25 cellular contexts compared by ENCODE assay signal in genomic region chr2:113113794-113114193, GRCh38. TPM values are rescaled to one million over a fixed set of nuclear protein-coding genes. Genes with fewer than 3 reads are reported as not detected.
"Had no signal": no experiment of that assay in that cellular context is flagged by ENCODE, and none has a peak within 500 bp of the region (broad histone marks: within the 10 kb centered on the region; RNA-seq: fewer than 3 reads in every experiment).

No MANE protein-coding gene starts in this region.

- H3K4me1 ChIP-seq: parathyroid adenoma, sigmoid colon had no signal

- DNase-seq: cortex of kidney; dorsolateral prefrontal cortex; effector CD8-positive, alpha-beta T cell; heart right ventricle; hypothalamus; kidney glomerular epithelial cell; mesendoderm; naive B cell; sigmoid colon; stimulated activated CD4-positive, alpha-beta T cell treated with anti-CD3 and anti-CD28 coated beads, Interleukin-12 subunit alpha, Interleukin-12 subunit beta, amount 100 ng/mL, for 4 hours; stimulated activated naive CD4-positive, alpha-beta T cell; stomach; substantia nigra; trophoblast cell had no signal

- H3K9ac ChIP-seq: parathyroid adenoma had no signal

- H2AFZ ChIP-seq: parathyroid adenoma had no signal

- H3K79me2 ChIP-seq: parathyroid adenoma had no signal

- H3K36me3 ChIP-seq: heart right ventricle, sigmoid colon, stomach had no signal

- ATAC-seq: heart right ventricle had no signal

- H3K4me3 ChIP-seq: dorsolateral prefrontal cortex, heart right ventricle, sigmoid colon, skin epidermis, stomach had no signal

- H3K27me3 ChIP-seq: sigmoid colon, stomach had no signal

- H3K9me3 ChIP-seq: heart right ventricle, sigmoid colon, stomach had no signal

- FAIRE-seq: frontal cortex, islet of Langerhans had no signal

- H3K27ac ChIP-seq: dorsolateral prefrontal cortex, heart right ventricle, parathyroid adenoma, sigmoid colon, stomach had no signal

RNA-seq across cellular contexts. Expression of gene IL1RN, which starts 13.6 kb away (rescaled TPM):
- total RNA-seq: chondrocyte, frontal cortex, glomerular endothelial cell, lung microvascular endothelial cell, pulmonary artery endothelial cell had no signal

RNA-seq across cellular contexts. Expression of gene IL1F10, which starts 46.0 kb away (rescaled TPM):
- total RNA-seq: chondrocyte, dorsolateral prefrontal cortex, frontal cortex, glomerular endothelial cell, heart right ventricle, liver, lung microvascular endothelial cell, omental fat pad, pulmonary artery endothelial cell, sigmoid colon, stomach, urinary bladder had no signal
- polyA plus RNA-seq: heart right ventricle, liver, sigmoid colon, stomach, urinary bladder had no signal

RNA-seq across cellular contexts. Expression of gene IL36RN, which starts 54.8 kb away (rescaled TPM):
- total RNA-seq: chondrocyte, dorsolateral prefrontal cortex, frontal cortex, glomerular endothelial cell, heart right ventricle, liver, lung microvascular endothelial cell, omental fat pad, pulmonary artery endothelial cell, sigmoid colon, stomach had no signal
- polyA plus RNA-seq: heart right ventricle, liver, urinary bladder had no signal
